ENCODE assay signal across 21 cellular contexts in genomic region chr22:31022516-31022915, GRCh38. TPM values are rescaled to one million over a fixed set of nuclear protein-coding genes. Genes with fewer than 3 reads are reported as not detected.
A peak's percentile ranks its signal among the peaks of the same experiment; 100 is the strongest.
DNase-seq lines count a peak whose midpoint lies in the region; ATAC-seq, FAIRE-seq and TF ChIP-seq lines count a peak whose summit lies in the region.
"Had no signal": no experiment of that assay in that cellular context is flagged by ENCODE, and none has a peak within 500 bp of the region (broad histone marks: within the 10 kb centered on the region; RNA-seq: fewer than 3 reads in every experiment).

No MANE protein-coding gene starts in this region.

- in situ Hi-C loops in HepG2 (cut with HindIII; ENCODE audit: extremely low pct_ligation_motif_present, low pct_unique_long_range_greater_than_20kb) = no loop called here
- in situ Hi-C loops in gastrocnemius medialis (cut with MboI; ENCODE audit: low sequenced_read_pairs in 4 of 4) = no loop called here

- H3K79me2 ChIP-seq in HepG2 (ENCODE audit: insufficient read depth, low read length) (no peaks in the 10 kb centered on the region), trophoblast cell (ENCODE audit: control insufficient read depth, insufficient read depth, low read length, poor library complexity) (no peaks in the 10 kb centered on the region)

- DNase-seq in HepG2 (ENCODE audit: low spot score) (no peak), right lobe of liver (no peak), WTC11 (ENCODE audit: low spot score) (no peak), trophoblast cell (peak; percentile 19 to 75), gastrocnemius medialis (no peak), 8988T (no peak)
- DNase-seq: Caco-2; CD4-positive, CD25-positive, alpha-beta regulatory T cell; CD8-positive, alpha-beta T cell; DMS153; DND-41; GOT3; HFFc6 had no signal

- no peak overlapping the region for H3K14ac ChIP-seq in trophoblast cell (ENCODE audit: low read length)

- peaks cover 19% of the 10 kb centered on the region for H3K4me1 Mint-ChIP-seq in WTC11
- H3K4me1 Mint-ChIP-seq: B cell; CD4-positive, CD25-positive, alpha-beta regulatory T cell had no signal

- no peak overlapping the region for H2AK5ac ChIP-seq in trophoblast cell (ENCODE audit: low read length)

- H4K20me1 ChIP-seq in HepG2 (ENCODE audit: insufficient read depth, low read length) = no peaks in the 10 kb centered on the region
- H4K20me1 ChIP-seq: BLaER1 had no signal

- no peak for FAIRE-seq in HepG2 (lab: Jason Lieb, UNC)
- FAIRE-seq: A204.1, G401.6, GM12892, H54 had no signal

- H3K36me3 ChIP-seq in HepG2 (replicated peaks in 1 of 2; ENCODE audit: control insufficient read depth in 1 of 2, insufficient read depth in 2 of 2, low read length in 2 of 2) (no peaks in the 10 kb centered on the region), right lobe of liver (no peaks in the 10 kb centered on the region), trophoblast cell (ENCODE audit: control insufficient read depth in 1 of 2, insufficient read depth in 2 of 2, low read length in 2 of 2) (no peaks in the 10 kb centered on the region), gastrocnemius medialis (no peaks in the 10 kb centered on the region)
- H3K36me3 ChIP-seq: BLaER1, HAP-1 had no signal

- intact Hi-C loops in HepG2 (cut with micrococcal nuclease; ENCODE audit: unreplicated experiment) = no loop called here
- intact Hi-C loops in right lobe of liver (cut with DNase I) = no loop called here
- intact Hi-C loops in gastrocnemius medialis (cut with DNase I; ENCODE audit: low total_unique reads) = no loop called here

- WGBS in HepG2 (ENCODE audit: low lambda C conversion rate) = 34% methylated on average over 5 of the region's 5 CpGs
- WGBS in right lobe of liver (ENCODE audit: insufficient coverage, low coverage, low lambda C conversion rate, missing lambda C conversion rate) = 82% methylated on average over 4 of the region's 5 CpGs
- no CpG with 5 or more reads among the region's 5 CpGs for WGBS in trophoblast cell (ENCODE audit: extremely low coverage, insufficient coverage, insufficient read length)

- H3K27ac ChIP-seq in HepG2 (ENCODE audit: extremely low read length, insufficient read depth, low read length) (no peak overlapping the region), right lobe of liver (no peak overlapping the region), trophoblast cell (ENCODE audit: low read depth, low read length) (no peak overlapping the region), gastrocnemius medialis (no peak overlapping the region)
- H3K27ac ChIP-seq: BLaER1, C4-2B had no signal

- no peak overlapping the region for H4K8ac ChIP-seq in trophoblast cell (ENCODE audit: low read depth, low read length)

- H4K91ac ChIP-seq in trophoblast cell (ENCODE audit: low read depth, low read length) = no peak overlapping the region

- H4K12ac ChIP-seq in trophoblast cell (ENCODE audit: low read depth, low read length) = no peak overlapping the region

- TF ChIP-seq CTCF in HepG2 (CRISPR knock-in tag; IDR thresholded peaks at IDR 0.05) = no peak
- no peak for TF ChIP-seq CTCF in right lobe of liver (IDR thresholded peaks at IDR 0.05)
- no peak for TF ChIP-seq CTCF in WTC11 (IDR thresholded peaks at IDR 0.05)
- no peak for TF ChIP-seq CTCF in gastrocnemius medialis (IDR thresholded peaks at IDR 0.05 in 4 of 5, conservative IDR thresholded peaks at IDR 0.05 in 1 of 5)

- H3K4me2 ChIP-seq in HepG2 (ENCODE audit: low read depth, low read length) (no peak overlapping the region), trophoblast cell (ENCODE audit: low read length) (no peak overlapping the region)
- H3K4me2 ChIP-seq: BLaER1 had no signal

- no TSS peak for BruUV-seq in HepG2 (replicated peaks; lab: Mats Ljungman, UMichigan)

- no peak overlapping the region for H3K4me3 Mint-ChIP-seq in WTC11
- H3K4me3 Mint-ChIP-seq: B cell; CD4-positive, CD25-positive, alpha-beta regulatory T cell; CD8-positive, alpha-beta T cell; HFFc6 had no signal

- POLR2A ChIA-PET in HepG2 (lab: Yijun Ruan, JAX) (no interaction called here), WTC11 (lab: Charles Lee) (interaction anchor here (0.5 to 0.6 kb wide), 2 partner anchors 135 to 486 kb away, joined by 3 to 4 read pairs; no protein-coding TSS in a partner anchor)

- no peak for TF ChIP-seq RAD21 in HepG2 (CRISPR knock-in tag; IDR thresholded peaks at IDR 0.05)

- no peak overlapping the region for H3K23ac ChIP-seq in trophoblast cell (ENCODE audit: low read length)

- no peak overlapping the region for H2BK5ac ChIP-seq in trophoblast cell (ENCODE audit: low read depth, low read length, poor library complexity)

- H3K18ac ChIP-seq in trophoblast cell (ENCODE audit: low read length) = no peak overlapping the region

- no peak overlapping the region for H2BK12ac ChIP-seq in trophoblast cell (ENCODE audit: low read length)

- no peaks in the 10 kb centered on the region; the same call in 1 of the 2 replicates for H3K27me3 Mint-ChIP-seq in WTC11 (ENCODE audit: low read depth)

- H3K9ac ChIP-seq in HepG2 (ENCODE audit: insufficient read depth, low read depth, low read length) (no peak overlapping the region), trophoblast cell (ENCODE audit: low read length) (no peak overlapping the region)
- H3K9ac ChIP-seq: BLaER1 had no signal

- H2AFZ ChIP-seq in HepG2 (ENCODE audit: low read length) (no peak overlapping the region), trophoblast cell (ENCODE audit: insufficient read depth, low read length, poor library complexity) (no peak overlapping the region)

- TF ChIP-seq EP300 in HepG2 (IDR thresholded peaks at IDR 0.05; ENCODE audit: low read depth in 2 of 2, low read length in 2 of 2) = no peak
- TF ChIP-seq EP300 in HepG2 (CRISPR knock-in tag; IDR thresholded peaks at IDR 0.05; ENCODE audit: borderline replicate concordance) = no peak

- no peak overlapping the region for H3K27ac Mint-ChIP-seq in WTC11
- H3K27ac Mint-ChIP-seq: B cell; CD4-positive, CD25-positive, alpha-beta regulatory T cell; CD8-positive, alpha-beta T cell; HFFc6 had no signal

- H3K27me3 ChIP-seq in HepG2 (ENCODE audit: control insufficient read depth in 1 of 2, insufficient read depth in 2 of 2, low read length in 2 of 2) (no peaks in the 10 kb centered on the region), right lobe of liver (no peaks in the 10 kb centered on the region), trophoblast cell (ENCODE audit: insufficient read depth, low read length) (no peaks in the 10 kb centered on the region), gastrocnemius medialis (no peaks in the 10 kb centered on the region)
- H3K27me3 ChIP-seq: BLaER1 had no signal

- H3K4me3 ChIP-seq in HepG2 (replicated peaks in 1 of 3; ENCODE audit: insufficient read depth in 1 of 3, low read depth in 2 of 3, low read length in 3 of 3) = no peak overlapping the region
- no peak overlapping the region for H3K4me3 ChIP-seq in right lobe of liver
- H3K4me3 ChIP-seq in trophoblast cell (ENCODE audit: low read depth, low read length) = no peak overlapping the region
- no peak overlapping the region for H3K4me3 ChIP-seq in gastrocnemius medialis
- H3K4me3 ChIP-seq: BLaER1, HAP-1 had no signal

- peaks cover 2% of the 10 kb centered on the region; the same call in 1 of the 2 replicates for H3K36me3 Mint-ChIP-seq in WTC11
- H3K36me3 Mint-ChIP-seq: CD4-positive, CD25-positive, alpha-beta regulatory T cell; CD8-positive, alpha-beta T cell had no signal

- no peak for TF ChIP-seq POLR2A in HepG2 (IDR thresholded peaks at IDR 0.05; ENCODE audit: insufficient read depth in 1 of 2, low read depth in 2 of 2, low read length in 2 of 2)
- TF ChIP-seq POLR2A in right lobe of liver (IDR thresholded peaks at IDR 0.05) = no peak
- TF ChIP-seq POLR2A in gastrocnemius medialis (IDR thresholded peaks at IDR 0.05) = no peak

- CTCF ChIA-PET in HepG2 (lab: Yijun Ruan, JAX; ENCODE audit: low intra/inter-chr PET ratio, low total read pairs) = no interaction called here
- CTCF ChIA-PET in WTC11 (lab: Charles Lee) = no interaction called here

- no peak overlapping the region for H3K4ac ChIP-seq in trophoblast cell (ENCODE audit: low read depth, low read length)

- H3K9me3 Mint-ChIP-seq in WTC11 = peaks cover 7% of the 10 kb centered on the region
- H3K9me3 Mint-ChIP-seq: CD4-positive, CD25-positive, alpha-beta regulatory T cell; CD8-positive, alpha-beta T cell; HFFc6 had no signal

- ATAC-seq in HepG2 (no peak), right lobe of liver (no peak), WTC11 (no peak), gastrocnemius medialis (no peak)
- ATAC-seq: CD8-positive, alpha-beta T cell had no signal

- H3K4me1 ChIP-seq in HepG2 (ENCODE audit: insufficient read depth, low read length) = peaks cover 24% of the 10 kb centered on the region
- H3K4me1 ChIP-seq in right lobe of liver = no peaks in the 10 kb centered on the region
- H3K4me1 ChIP-seq in trophoblast cell (ENCODE audit: control insufficient read depth in 1 of 2, insufficient read depth in 2 of 2, low read length in 2 of 2) = peaks cover 5 to 7% of the 10 kb centered on the region in 2 experiments
- H3K4me1 ChIP-seq in gastrocnemius medialis = no peaks in the 10 kb centered on the region
- H3K4me1 ChIP-seq: BLaER1, Caco-2, HAP-1 had no signal

- no peak overlapping the region for H2BK120ac ChIP-seq in trophoblast cell (ENCODE audit: insufficient read depth, low read length, poor library complexity)

- H3K79me1 ChIP-seq in trophoblast cell (ENCODE audit: low read length) = peaks cover 3% of the 10 kb centered on the region

- H3K9me3 ChIP-seq in HepG2 (ENCODE audit: low read length) = no peaks in the 10 kb centered on the region
- H3K9me3 ChIP-seq in right lobe of liver = no peaks in the 10 kb centered on the region
- no peaks in the 10 kb centered on the region for H3K9me3 ChIP-seq in trophoblast cell (ENCODE audit: insufficient read depth, low read depth, low read length)
- no peaks in the 10 kb centered on the region for H3K9me3 ChIP-seq in gastrocnemius medialis
- H3K9me3 ChIP-seq: BLaER1, Caco-2, HAP-1 had no signal

RNA-seq across cellular contexts. Expression of gene TUG1, which starts 53.5 kb away (rescaled TPM):
- total RNA-seq in HepG2 (2016; rRNA removed; fragmentation: Illumina TruSeq; extraction: Trizol) = 32.8 and 35.2 TPM in 2 replicates
- total RNA-seq in HepG2 (2016; cell fraction: cytosol; rRNA removed; fragmentation: Illumina TruSeq; extraction: Trizol; ENCODE audit: low read depth) = 5.6 TPM in 2 replicates
- total RNA-seq in HepG2 (2016; cell fraction: insoluble cytoplasmic fraction; rRNA removed; fragmentation: Illumina TruSeq; extraction: Trizol) = 29.2 and 33.7 TPM in 2 replicates
- 14.7 and 16.1 TPM in 2 replicates for total RNA-seq in HepG2 (2016; cell fraction: membrane; rRNA removed; fragmentation: Illumina TruSeq; extraction: Trizol)
- total RNA-seq in HepG2 (2016; cell fraction: nucleus; rRNA removed; fragmentation: Illumina TruSeq; extraction: Trizol) = 83.8 and 92.0 TPM in 2 replicates
- polyA plus RNA-seq in HepG2 (2011; rRNA removed) = 101 and 122 TPM in 2 replicates
- 31.0 and 49.1 TPM in 2 replicates for polyA plus RNA-seq in HepG2 (2011; cell fraction: cytosol; rRNA removed)
- polyA plus RNA-seq in HepG2 (2011; cell fraction: nucleus; rRNA removed) = 221 and 244 TPM in 2 replicates
- 49.1 and 54.7 TPM in 2 replicates for polyA plus RNA-seq in HepG2 (2012)
- polyA plus RNA-seq in HepG2 (2016; cell fraction: cytosol; fragmentation: Illumina TruSeq; extraction: Trizol; ENCODE audit: low read depth) = 2.9 and 3.1 TPM in 2 replicates
- polyA plus RNA-seq in HepG2 (2016; cell fraction: insoluble cytoplasmic fraction; fragmentation: Illumina TruSeq; extraction: Trizol; ENCODE audit: low read depth) = 37.7 TPM in 2 replicates
- 8.1 and 9.1 TPM in 2 replicates for polyA plus RNA-seq in HepG2 (2016; cell fraction: membrane; fragmentation: Illumina TruSeq; extraction: Trizol; ENCODE audit: low read depth)
- polyA plus RNA-seq in HepG2 (2016; cell fraction: nucleus; fragmentation: Illumina TruSeq; extraction: Trizol; ENCODE audit: insufficient read depth, low read depth) = 201 TPM in 2 replicates
- polyA minus RNA-seq in HepG2 (2011; rRNA and poly(A)+ RNA removed; ENCODE audit: low replicate concordance) = 56.5 and 73.9 TPM in 2 replicates
- polyA minus RNA-seq in HepG2 (2011; cell fraction: cytosol; rRNA and poly(A)+ RNA removed) = 31.0 and 37.3 TPM in 2 replicates
- polyA minus RNA-seq in HepG2 (2011; cell fraction: nucleus; rRNA and poly(A)+ RNA removed) = 167 and 186 TPM in 2 replicates
- 10 to 100 TPM; 20.0 to 28.1 (median 22.7) TPM for total RNA-seq in right lobe of liver
- total RNA-seq in WTC11 (2021) = 94.8 to 105 TPM (median 96.2 TPM) in 3 replicates
- polyA plus RNA-seq in trophoblast cell (2013) = 87.2 and 92.0 TPM in 2 replicates
- 10 to 100 TPM; 14.3 to 23.9 (median 15.8) TPM for total RNA-seq in gastrocnemius medialis

RNA-seq across cellular contexts. Expression of gene MORC2, which starts 53.9 kb away (rescaled TPM):
- 18.3 and 28.2 TPM in 2 replicates for total RNA-seq in HepG2 (2016; rRNA removed; fragmentation: Illumina TruSeq; extraction: Trizol)
- total RNA-seq in HepG2 (2016; cell fraction: cytosol; rRNA removed; fragmentation: Illumina TruSeq; extraction: Trizol; ENCODE audit: low read depth) = 3.4 and 4.3 TPM in 2 replicates
- total RNA-seq in HepG2 (2016; cell fraction: insoluble cytoplasmic fraction; rRNA removed; fragmentation: Illumina TruSeq; extraction: Trizol) = 18.9 and 25.4 TPM in 2 replicates
- total RNA-seq in HepG2 (2016; cell fraction: membrane; rRNA removed; fragmentation: Illumina TruSeq; extraction: Trizol) = 10.0 and 14.7 TPM in 2 replicates
- 27.6 and 33.4 TPM in 2 replicates for total RNA-seq in HepG2 (2016; cell fraction: nucleus; rRNA removed; fragmentation: Illumina TruSeq; extraction: Trizol)
- polyA plus RNA-seq in HepG2 (2011; rRNA removed) = 11.9 and 17.8 TPM in 2 replicates
- 6.2 and 6.3 TPM in 2 replicates for polyA plus RNA-seq in HepG2 (2011; cell fraction: cytosol; rRNA removed)
- polyA plus RNA-seq in HepG2 (2011; cell fraction: nucleus; rRNA removed) = 24.9 and 45.2 TPM in 2 replicates
- polyA plus RNA-seq in HepG2 (2012) = 25.4 and 32.4 TPM in 2 replicates
- 1.6 and 2.2 TPM in 2 replicates for polyA plus RNA-seq in HepG2 (2016; cell fraction: cytosol; fragmentation: Illumina TruSeq; extraction: Trizol; ENCODE audit: low read depth)
- 25.6 and 32.0 TPM in 2 replicates for polyA plus RNA-seq in HepG2 (2016; cell fraction: insoluble cytoplasmic fraction; fragmentation: Illumina TruSeq; extraction: Trizol; ENCODE audit: low read depth)
- polyA plus RNA-seq in HepG2 (2016; cell fraction: membrane; fragmentation: Illumina TruSeq; extraction: Trizol; ENCODE audit: low read depth) = 5.2 and 5.5 TPM in 2 replicates
- 67.7 and 78.0 TPM in 2 replicates for polyA plus RNA-seq in HepG2 (2016; cell fraction: nucleus; fragmentation: Illumina TruSeq; extraction: Trizol; ENCODE audit: insufficient read depth, low read depth)
- polyA minus RNA-seq in HepG2 (2011; rRNA and poly(A)+ RNA removed; ENCODE audit: low replicate concordance) = 30.7 and 35.6 TPM in 2 replicates
- polyA minus RNA-seq in HepG2 (2011; cell fraction: cytosol; rRNA and poly(A)+ RNA removed) = 18.7 and 21.0 TPM in 2 replicates
- 26.3 and 32.9 TPM in 2 replicates for polyA minus RNA-seq in HepG2 (2011; cell fraction: nucleus; rRNA and poly(A)+ RNA removed)
- 10 to 100 TPM in 3 of 6 experiments, 1 to 10 TPM in 3; 7.0 to 15.6 (median 10.8) TPM for total RNA-seq in right lobe of liver
- total RNA-seq in WTC11 (2021) = 49.6 to 62.3 TPM (median 54.3 TPM) in 3 replicates
- polyA plus RNA-seq in trophoblast cell (2013) = 44.6 and 48.3 TPM in 2 replicates
- 10 to 100 TPM; 20.2 to 31.2 (median 27.7) TPM for total RNA-seq in gastrocnemius medialis

RNA-seq across cellular contexts. Expression of gene SMTN, which starts 58.6 kb away (rescaled TPM):
- total RNA-seq in HepG2 (2016; rRNA removed; fragmentation: Illumina TruSeq; extraction: Trizol) = 6.9 and 14.7 TPM in 2 replicates
- 2.5 and 3.0 TPM in 2 replicates for total RNA-seq in HepG2 (2016; cell fraction: cytosol; rRNA removed; fragmentation: Illumina TruSeq; extraction: Trizol; ENCODE audit: low read depth)
- 5.5 and 15.8 TPM in 2 replicates for total RNA-seq in HepG2 (2016; cell fraction: insoluble cytoplasmic fraction; rRNA removed; fragmentation: Illumina TruSeq; extraction: Trizol)
- 7.5 and 8.5 TPM in 2 replicates for total RNA-seq in HepG2 (2016; cell fraction: membrane; rRNA removed; fragmentation: Illumina TruSeq; extraction: Trizol)
- 17.4 and 23.6 TPM in 2 replicates for total RNA-seq in HepG2 (2016; cell fraction: nucleus; rRNA removed; fragmentation: Illumina TruSeq; extraction: Trizol)
- 24.2 and 26.1 TPM in 2 replicates for polyA plus RNA-seq in HepG2 (2011; rRNA removed)
- 10.8 and 14.8 TPM in 2 replicates for polyA plus RNA-seq in HepG2 (2011; cell fraction: cytosol; rRNA removed)
- polyA plus RNA-seq in HepG2 (2011; cell fraction: nucleus; rRNA removed) = 129 and 177 TPM in 2 replicates
- 16.2 and 21.3 TPM in 2 replicates for polyA plus RNA-seq in HepG2 (2012)
- 2.3 and 3.6 TPM in 2 replicates for polyA plus RNA-seq in HepG2 (2016; cell fraction: cytosol; fragmentation: Illumina TruSeq; extraction: Trizol; ENCODE audit: low read depth)
- polyA plus RNA-seq in HepG2 (2016; cell fraction: insoluble cytoplasmic fraction; fragmentation: Illumina TruSeq; extraction: Trizol; ENCODE audit: low read depth) = 6.1 and 9.7 TPM in 2 replicates
- polyA plus RNA-seq in HepG2 (2016; cell fraction: membrane; fragmentation: Illumina TruSeq; extraction: Trizol; ENCODE audit: low read depth) = 5.1 and 6.6 TPM in 2 replicates
- 48.9 and 50.6 TPM in 2 replicates for polyA plus RNA-seq in HepG2 (2016; cell fraction: nucleus; fragmentation: Illumina TruSeq; extraction: Trizol; ENCODE audit: insufficient read depth, low read depth)
- 5.1 and 18.8 TPM in 2 replicates for polyA minus RNA-seq in HepG2 (2011; rRNA and poly(A)+ RNA removed; ENCODE audit: low replicate concordance)
- 11.6 and 13.2 TPM in 2 replicates for polyA minus RNA-seq in HepG2 (2011; cell fraction: cytosol; rRNA and poly(A)+ RNA removed)
- 28.8 and 31.8 TPM in 2 replicates for polyA minus RNA-seq in HepG2 (2011; cell fraction: nucleus; rRNA and poly(A)+ RNA removed)
- total RNA-seq in right lobe of liver = 10 to 100 TPM; 16.9 to 54.1 (median 24.3) TPM
- 28.1 to 34.5 TPM (median 32.8 TPM) in 3 replicates for total RNA-seq in WTC11 (2021)
- 76.6 and 79.2 TPM in 2 replicates for polyA plus RNA-seq in trophoblast cell (2013)
- 100 to 1,000 TPM in 1 of 4 donors, 10 to 100 TPM in 3; 39.5 to 104 (median 45.3) TPM for total RNA-seq in gastrocnemius medialis

Comparison
In these comparisons a context has a peak if more than half of its experiments do, and no peak if none do; other contexts are left out.
1. DNase-seq: peak in trophoblast cell (2 of 2); none in HepG2 (single experiment), right lobe of liver (0 of 3), WTC11 (single experiment), gastrocnemius medialis (0 of 2) and 8988T (single experiment).
2. Of the 50 proteins assayed by ChIP-seq in both HepG2 and WTC11: peak only in HepG2: none; only in WTC11: none; in both: ZNF121; in neither: 49.